Comparison of ENCODE assay signal across 12 cellular contexts in genomic region chr17:1029912-1030656, GRCh38. TPM values are rescaled to one million over a fixed set of nuclear protein-coding genes. Genes with fewer than 3 reads are reported as not detected.
A peak's percentile ranks its signal among the peaks of the same experiment; 100 is the strongest.
DNase-seq lines count a peak whose midpoint lies in the region; ATAC-seq and TF ChIP-seq lines count a peak whose summit lies in the region.
"Had no signal": no experiment of that assay in that cellular context is flagged by ENCODE, and none has a peak within 500 bp of the region (broad histone marks: within the 10 kb centered on the region; RNA-seq: fewer than 3 reads in every experiment).

No MANE protein-coding gene starts in this region.

- no peak overlapping the region for H3K4me3 ChIP-seq in hepatocyte
- H3K4me3 ChIP-seq: A549, cardiac muscle cell had no signal

- peak overlapping the region; percentile 78 for H3K27ac ChIP-seq in C4-2B
- peak overlapping the region; percentile 71 for H3K27ac ChIP-seq in caudate nucleus (ENCODE audit: low read depth, low read length)
- no peak overlapping the region for H3K27ac ChIP-seq in hepatocyte
- H3K27ac ChIP-seq: A549, cardiac muscle cell had no signal

- peak overlapping the region; percentile 83 for H3K4me2 ChIP-seq in hepatocyte
- H3K4me2 ChIP-seq: A549 had no signal

- H3K4me3 Mint-ChIP-seq in chondrocyte (ENCODE audit: unreplicated experiment) = no peak overlapping the region
- no peak overlapping the region for H3K4me3 Mint-ChIP-seq in activated CD8-positive, alpha-beta T cell treated with anti-CD3 and anti-CD28 coated beads for 36 hours
- H3K4me3 Mint-ChIP-seq: activated B cell treated with CpG ODN at 0.5 μM for 24 hours had no signal

- peaks cover 7% of the 10 kb centered on the region for H3K36me3 Mint-ChIP-seq in chondrocyte (ENCODE audit: low read depth)
- H3K36me3 Mint-ChIP-seq in activated CD8-positive, alpha-beta T cell treated with anti-CD3 and anti-CD28 coated beads for 36 hours (ENCODE audit: low read depth) = peaks cover 2% of the 10 kb centered on the region

- H3K36me3 ChIP-seq in hepatocyte (replicated peaks; ENCODE audit: insufficient read depth, low read depth) = no peaks in the 10 kb centered on the region
- H3K36me3 ChIP-seq: cardiac muscle cell had no signal

- intact Hi-C loops in sciatic nerve (cut with DNase I) = no loop called here
- intact Hi-C loops in activated CD8-positive, alpha-beta T cell treated with anti-CD3 and anti-CD28 coated beads for 36 hours (cut with micrococcal nuclease) = no loop called here

- peaks cover 2% of the 10 kb centered on the region for H4K20me1 ChIP-seq in hepatocyte (ENCODE audit: insufficient read depth, poor library complexity, severe bottlenecking)

- no peaks in the 10 kb centered on the region for H3K9me3 ChIP-seq in hepatocyte (ENCODE audit: low read depth)
- H3K9me3 ChIP-seq: A549 had no signal

- no peaks in the 10 kb centered on the region for H3K79me2 ChIP-seq in hepatocyte

- ATAC-seq in sciatic nerve = peak; percentile 8
- no peak for ATAC-seq in activated CD8-positive, alpha-beta T cell treated with anti-CD3 and anti-CD28 coated beads for 36 hours
- ATAC-seq in esophagus mucosa = no peak

- H3K27me3 ChIP-seq in hepatocyte = no peaks in the 10 kb centered on the region

- H2AFZ ChIP-seq in hepatocyte = no peak overlapping the region

- no peaks in the 10 kb centered on the region for H3K9me3 Mint-ChIP-seq in chondrocyte (ENCODE audit: low read depth)
- H3K9me3 Mint-ChIP-seq in activated CD8-positive, alpha-beta T cell treated with anti-CD3 and anti-CD28 coated beads for 36 hours = no peaks in the 10 kb centered on the region
- H3K9me3 Mint-ChIP-seq: activated B cell treated with CpG ODN at 0.5 μM for 24 hours had no signal

- H3K4me1 Mint-ChIP-seq in chondrocyte (ENCODE audit: low read depth) = peaks cover 27% of the 10 kb centered on the region
- H3K4me1 Mint-ChIP-seq in activated CD8-positive, alpha-beta T cell treated with anti-CD3 and anti-CD28 coated beads for 36 hours (ENCODE audit: low read depth) = no peaks in the 10 kb centered on the region

- no peaks in the 10 kb centered on the region for H3K27me3 Mint-ChIP-seq in chondrocyte (ENCODE audit: low read depth)
- no peaks in the 10 kb centered on the region for H3K27me3 Mint-ChIP-seq in activated CD8-positive, alpha-beta T cell treated with anti-CD3 and anti-CD28 coated beads for 36 hours
- H3K27me3 Mint-ChIP-seq: activated B cell treated with CpG ODN at 0.5 μM for 24 hours had no signal

- H3K9me2 ChIP-seq in hepatocyte (replicated peaks; ENCODE audit: insufficient read depth) = no peaks in the 10 kb centered on the region

- CTCF ChIA-PET in activated CD8-positive, alpha-beta T cell treated with anti-CD3 and anti-CD28 coated beads for 36 hours (lab: Charles Lee) = no interaction called here

- POLR2A ChIA-PET in activated CD8-positive, alpha-beta T cell treated with anti-CD3 and anti-CD28 coated beads for 36 hours (lab: Charles Lee) = no interaction called here

- no peak overlapping the region for H3K27ac Mint-ChIP-seq in chondrocyte (ENCODE audit: unreplicated experiment)
- H3K27ac Mint-ChIP-seq in activated CD8-positive, alpha-beta T cell treated with anti-CD3 and anti-CD28 coated beads for 36 hours = no peak overlapping the region
- H3K27ac Mint-ChIP-seq: activated B cell treated with CpG ODN at 0.5 μM for 24 hours had no signal

- DNase-seq in caudate nucleus (lab: John Stamatoyannopoulos, UW) (peak in 2 of 61 donors; percentile 32 to 69), hepatocyte (ENCODE audit: low spot score) (no peak), sciatic nerve (ENCODE audit: low spot score) (no peak), chondrocyte (ENCODE audit: low spot score) (no peak), NCI-H146 treated with DMSO at 0.1 percent for 48 hours (lab: John Stamatoyannopoulos, UW; ENCODE audit: unreplicated experiment) (no peak)
- no peak for DNase-seq in activated CD8-positive, alpha-beta T cell treated with anti-CD3 and anti-CD28 coated beads for 36 hours
- DNase-seq: activated B cell treated with CpG ODN at 0.5 μM for 24 hours; activated naive CD4-positive, alpha-beta T cell treated with Interleukin-2 at 50 U/mL for 16 hours had no signal

- no peak for TF ChIP-seq CTCF in C4-2B (conservative IDR thresholded peaks at IDR 0.05)
- TF ChIP-seq CTCF in hepatocyte (IDR thresholded peaks at IDR 0.05; ENCODE audit: poor library complexity) = no peak
- TF ChIP-seq CTCF in chondrocyte (IDR thresholded peaks at IDR 0.05) = no peak
- no peak for TF ChIP-seq CTCF in activated CD8-positive, alpha-beta T cell treated with anti-CD3 and anti-CD28 coated beads for 36 hours (IDR thresholded peaks at IDR 0.05)

- H3K4me1 ChIP-seq in hepatocyte (ENCODE audit: insufficient read depth) = no peaks in the 10 kb centered on the region
- H3K4me1 ChIP-seq: A549 had no signal

- WGBS in hepatocyte (ENCODE audit: low lambda C conversion rate, missing lambda C conversion rate) = 90% methylated on average over 22 of the region's 22 CpGs

RNA-seq across cellular contexts. Expression of gene TIMM22, which starts 33.2 kb away (rescaled TPM):
- 16.2 and 16.7 TPM in 2 replicates for total RNA-seq in hepatocyte
- polyA plus RNA-seq in hepatocyte = 18.4 and 25.3 TPM in 2 replicates
- total RNA-seq in sciatic nerve = 9.3 TPM
- total RNA-seq in chondrocyte = 10.0 to 13.1 TPM (median 10.3 TPM) in 3 replicates
- total RNA-seq in activated CD8-positive, alpha-beta T cell treated with anti-CD3 and anti-CD28 coated beads for 36 hours = 10 to 100 TPM in 1 of 2 experiments, 1 to 10 TPM in 1; 8.8 to 10.2 TPM
- 9.4 TPM for total RNA-seq in esophagus mucosa

RNA-seq across cellular contexts. Expression of gene NXN, which starts 50.5 kb away (rescaled TPM):
- total RNA-seq in hepatocyte = 55.0 and 58.7 TPM in 2 replicates
- 74.1 and 88.0 TPM in 2 replicates for polyA plus RNA-seq in hepatocyte
- 44.3 TPM for total RNA-seq in sciatic nerve
- total RNA-seq in chondrocyte = 85.2 to 93.6 TPM (median 86.4 TPM) in 3 replicates
- 1 to 10 TPM; 1.2 to 1.4 TPM for total RNA-seq in activated CD8-positive, alpha-beta T cell treated with anti-CD3 and anti-CD28 coated beads for 36 hours
- total RNA-seq in esophagus mucosa = 30.8 TPM

Comparison
In these comparisons a context has a peak if more than half of its experiments do, and no peak if none do; other contexts are left out.
1. RNA of gene NXN, which starts 50.5 kb away (total RNA-seq): 85.2 to 93.6 TPM in chondrocyte, 55.0 to 58.7 TPM in hepatocyte, 44.3 TPM in sciatic nerve (single experiment) and 30.8 TPM in esophagus mucosa (single experiment); 1.2 to 1.4 TPM in activated CD8-positive, alpha-beta T cell treated with anti-CD3 and anti-CD28 coated beads for 36 hours; every median in the first group is over 10 times any median in the second.